ENCODE assay signal across 12 cellular contexts in the genomic region with DNA sequence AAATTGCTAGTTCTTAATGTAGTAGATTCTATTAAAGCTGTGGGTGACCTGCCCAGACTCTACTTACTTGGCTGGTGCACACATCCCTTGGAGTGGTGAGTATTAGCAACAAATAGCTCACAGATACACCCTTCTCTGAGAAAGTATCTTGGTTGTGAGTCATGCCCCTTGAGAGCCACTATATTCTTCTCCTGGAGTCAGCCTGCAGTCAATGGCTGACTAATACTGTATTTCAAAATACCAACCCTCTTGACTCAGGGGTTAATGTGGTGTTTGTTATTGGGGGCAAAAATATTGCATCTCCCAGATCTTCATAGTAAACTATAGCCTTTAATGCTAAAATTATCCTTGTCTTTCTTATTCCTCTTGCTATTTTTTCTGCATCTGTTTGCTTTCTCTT.
A peak's percentile ranks its signal among the peaks of the same experiment; 100 is the strongest.
DNase-seq lines count a peak whose midpoint lies in the region; ATAC-seq and TF ChIP-seq lines count a peak whose summit lies in the region.
"Had no signal": no experiment of that assay in that cellular context is flagged by ENCODE, and none has a peak within 500 bp of the region (broad histone marks: within the 10 kb centered on the region; RNA-seq: fewer than 3 reads in every experiment).

No MANE protein-coding gene starts in this region.

- DNase-seq in HFF-Myc (ENCODE audit: extremely low read depth, low read depth) (peak; percentile 71), foreskin fibroblast (peak; percentile 93 to 95), upper lobe of right lung (no peak), NCI-H1105 (lab: John Stamatoyannopoulos, UW) (no peak), anterior cingulate cortex (lab: John Stamatoyannopoulos, UW) (no peak)
- no peak for DNase-seq in stimulated activated effector memory CD8-positive, alpha-beta T cell treated with anti-CD3 and anti-CD28 coated beads, Interleukin-12 subunit alpha, Interleukin-12 subunit beta, amount 100 ng/mL, for 72 hours (ENCODE audit: low spot score in 2 of 2)
- DNase-seq: activated effector memory CD4-positive, alpha-beta T cell treated with Interleukin-2 at 50 U/mL for 16 hours; stimulated activated CD4-positive, alpha-beta T cell treated with anti-CD3 and anti-CD28 coated beads, Interleukin-1b, Interleukin-23, amount 100 ng/mL, for 48 hours had no signal

- H3K9me3 Mint-ChIP-seq in stimulated activated effector memory CD8-positive, alpha-beta T cell treated with anti-CD3 and anti-CD28 coated beads, Interleukin-12 subunit alpha, Interleukin-12 subunit beta, amount 100 ng/mL, for 72 hours = peaks cover 4% of the 10 kb centered on the region

- no peaks in the 10 kb centered on the region for H3K36me3 Mint-ChIP-seq in stimulated activated effector memory CD8-positive, alpha-beta T cell treated with anti-CD3 and anti-CD28 coated beads, Interleukin-12 subunit alpha, Interleukin-12 subunit beta, amount 100 ng/mL, for 72 hours

- ATAC-seq in SK-N-SH treated with all-trans-retinoic acid at 6 μM for 48 hours (peak; percentile 99), upper lobe of right lung (peak; percentile 74)
- no peak for ATAC-seq in stimulated activated effector memory CD8-positive, alpha-beta T cell treated with anti-CD3 and anti-CD28 coated beads, Interleukin-12 subunit alpha, Interleukin-12 subunit beta, amount 100 ng/mL, for 72 hours
- ATAC-seq: WTC11 had no signal

- no peaks in the 10 kb centered on the region for H3K27me3 ChIP-seq in upper lobe of right lung
- H3K27me3 ChIP-seq: suprapubic skin had no signal

- no peaks in the 10 kb centered on the region for H3K4me1 Mint-ChIP-seq in stimulated activated effector memory CD8-positive, alpha-beta T cell treated with anti-CD3 and anti-CD28 coated beads, Interleukin-12 subunit alpha, Interleukin-12 subunit beta, amount 100 ng/mL, for 72 hours
- H3K4me1 Mint-ChIP-seq: WTC11 had no signal

- intact Hi-C loops in upper lobe of right lung (cut with DNase I) = no loop called here

- no peak overlapping the region for H3K27ac ChIP-seq in upper lobe of right lung
- H3K27ac ChIP-seq: KMS-11, suprapubic skin had no signal

- H3K9me3 ChIP-seq in upper lobe of right lung = no peaks in the 10 kb centered on the region
- H3K9me3 ChIP-seq: suprapubic skin had no signal

- H3K4me3 Mint-ChIP-seq in stimulated activated effector memory CD8-positive, alpha-beta T cell treated with anti-CD3 and anti-CD28 coated beads, Interleukin-12 subunit alpha, Interleukin-12 subunit beta, amount 100 ng/mL, for 72 hours = no peak overlapping the region
- H3K4me3 Mint-ChIP-seq: WTC11 had no signal

- H3K27ac Mint-ChIP-seq in stimulated activated effector memory CD8-positive, alpha-beta T cell treated with anti-CD3 and anti-CD28 coated beads, Interleukin-12 subunit alpha, Interleukin-12 subunit beta, amount 100 ng/mL, for 72 hours = no peak overlapping the region
- H3K27ac Mint-ChIP-seq: WTC11 had no signal

- TF ChIP-seq CTCF in HFF-Myc (IDR thresholded peaks at IDR 0.05; ENCODE audit: low read depth, low read length, missing control alignments) = no peak
- no peak for TF ChIP-seq CTCF in foreskin fibroblast (IDR thresholded peaks at IDR 0.05; ENCODE audit: low read depth, low read length)
- TF ChIP-seq CTCF in upper lobe of right lung (IDR thresholded peaks at IDR 0.05) = no peak

- H3K36me3 ChIP-seq in upper lobe of right lung = no peaks in the 10 kb centered on the region
- H3K36me3 ChIP-seq: suprapubic skin had no signal

- H3K4me3 ChIP-seq in HFF-Myc (replicated peaks; ENCODE audit: low read depth, low read length) (no peak overlapping the region), foreskin fibroblast (ENCODE audit: low read depth in 1 of 2, low read length in 2 of 2) (no peak overlapping the region), upper lobe of right lung (no peak overlapping the region)
- H3K4me3 ChIP-seq: suprapubic skin had no signal

- H3K4me1 ChIP-seq in upper lobe of right lung = no peaks in the 10 kb centered on the region
- H3K4me1 ChIP-seq: suprapubic skin had no signal

TF ChIP-seq in SK-N-SH treated with all-trans-retinoic acid at 6 μM for 48 hours, 23 proteins besides CTCF, POLR2A, EP300 and RAD21:
- TF ChIP-seq OSR1 (CRISPR knock-in tag; IDR thresholded peaks at IDR 0.05) (no peak), RARB (CRISPR knock-in tag; IDR thresholded peaks at IDR 0.05) (no peak), ZNF70 (CRISPR knock-in tag; IDR thresholded peaks at IDR 0.05) (no peak), ZFP30 (CRISPR knock-in tag; IDR thresholded peaks at IDR 0.05) (no peak), ZNF8 (CRISPR knock-in tag; IDR thresholded peaks at IDR 0.05) (no peak), BACH2 (CRISPR knock-in tag; IDR thresholded peaks at IDR 0.05; ENCODE audit: borderline replicate concordance) (no peak), ESRRG (CRISPR knock-in tag; IDR thresholded peaks at IDR 0.05) (no peak), ARNTL (CRISPR knock-in tag; IDR thresholded peaks at IDR 0.05; ENCODE audit: borderline replicate concordance, low read depth) (no peak), TCF4 (CRISPR knock-in tag; IDR thresholded peaks at IDR 0.05; ENCODE audit: borderline replicate concordance) (no peak)
- TF ChIP-seq, protein P1, sequence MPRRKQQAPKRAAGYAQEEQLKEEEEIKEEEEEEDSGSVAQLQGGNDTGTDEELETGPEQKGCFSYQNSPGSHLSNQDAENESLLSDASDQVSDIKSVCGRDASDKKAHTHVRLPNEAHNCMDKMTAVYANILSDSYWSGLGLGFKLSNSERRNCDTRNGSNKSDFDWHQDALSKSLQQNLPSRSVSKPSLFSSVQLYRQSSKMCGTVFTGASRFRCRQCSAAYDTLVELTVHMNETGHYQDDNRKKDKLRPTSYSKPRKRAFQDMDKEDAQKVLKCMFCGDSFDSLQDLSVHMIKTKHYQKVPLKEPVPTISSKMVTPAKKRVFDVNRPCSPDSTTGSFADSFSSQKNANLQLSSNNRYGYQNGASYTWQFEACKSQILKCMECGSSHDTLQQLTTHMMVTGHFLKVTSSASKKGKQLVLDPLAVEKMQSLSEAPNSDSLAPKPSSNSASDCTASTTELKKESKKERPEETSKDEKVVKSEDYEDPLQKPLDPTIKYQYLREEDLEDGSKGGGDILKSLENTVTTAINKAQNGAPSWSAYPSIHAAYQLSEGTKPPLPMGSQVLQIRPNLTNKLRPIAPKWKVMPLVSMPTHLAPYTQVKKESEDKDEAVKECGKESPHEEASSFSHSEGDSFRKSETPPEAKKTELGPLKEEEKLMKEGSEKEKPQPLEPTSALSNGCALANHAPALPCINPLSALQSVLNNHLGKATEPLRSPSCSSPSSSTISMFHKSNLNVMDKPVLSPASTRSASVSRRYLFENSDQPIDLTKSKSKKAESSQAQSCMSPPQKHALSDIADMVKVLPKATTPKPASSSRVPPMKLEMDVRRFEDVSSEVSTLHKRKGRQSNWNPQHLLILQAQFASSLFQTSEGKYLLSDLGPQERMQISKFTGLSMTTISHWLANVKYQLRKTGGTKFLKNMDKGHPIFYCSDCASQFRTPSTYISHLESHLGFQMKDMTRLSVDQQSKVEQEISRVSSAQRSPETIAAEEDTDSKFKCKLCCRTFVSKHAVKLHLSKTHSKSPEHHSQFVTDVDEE (CRISPR knock-in tag; IDR thresholded peaks at IDR 0.05) = no peak
- TF ChIP-seq, protein P2, sequence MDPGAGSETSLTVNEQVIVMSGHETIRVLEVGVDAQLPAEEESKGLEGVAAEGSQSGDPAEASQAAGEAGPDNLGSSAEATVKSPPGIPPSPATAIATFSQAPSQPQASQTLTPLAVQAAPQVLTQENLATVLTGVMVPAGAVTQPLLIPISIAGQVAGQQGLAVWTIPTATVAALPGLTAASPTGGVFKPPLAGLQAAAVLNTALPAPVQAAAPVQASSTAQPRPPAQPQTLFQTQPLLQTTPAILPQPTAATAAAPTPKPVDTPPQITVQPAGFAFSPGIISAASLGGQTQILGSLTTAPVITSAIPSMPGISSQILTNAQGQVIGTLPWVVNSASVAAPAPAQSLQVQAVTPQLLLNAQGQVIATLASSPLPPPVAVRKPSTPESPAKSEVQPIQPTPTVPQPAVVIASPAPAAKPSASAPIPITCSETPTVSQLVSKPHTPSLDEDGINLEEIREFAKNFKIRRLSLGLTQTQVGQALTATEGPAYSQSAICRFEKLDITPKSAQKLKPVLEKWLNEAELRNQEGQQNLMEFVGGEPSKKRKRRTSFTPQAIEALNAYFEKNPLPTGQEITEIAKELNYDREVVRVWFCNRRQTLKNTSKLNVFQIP (CRISPR knock-in tag; IDR thresholded peaks at IDR 0.05; ENCODE audit: borderline replicate concordance, low read depth) = no peak
TF ChIP-seq in SK-N-SH treated with all-trans-retinoic acid at 6 μM for 48 hours: peak in this region for 0.

Comparison
In these comparisons a context has a peak if more than half of its experiments do, and no peak if none do; other contexts are left out.
1. DNase-seq: peak in HFF-Myc (single experiment) and foreskin fibroblast (2 of 2); none in upper lobe of right lung (single experiment), NCI-H1105 (single experiment), stimulated activated effector memory CD8-positive, alpha-beta T cell treated with anti-CD3 and anti-CD28 coated beads, Interleukin-12 subunit alpha, Interleukin-12 subunit beta, amount 100 ng/mL, for 72 hours (0 of 2) and anterior cingulate cortex (0 of 58).